17 cellular contexts compared by ENCODE assay signal in the genomic region with DNA sequence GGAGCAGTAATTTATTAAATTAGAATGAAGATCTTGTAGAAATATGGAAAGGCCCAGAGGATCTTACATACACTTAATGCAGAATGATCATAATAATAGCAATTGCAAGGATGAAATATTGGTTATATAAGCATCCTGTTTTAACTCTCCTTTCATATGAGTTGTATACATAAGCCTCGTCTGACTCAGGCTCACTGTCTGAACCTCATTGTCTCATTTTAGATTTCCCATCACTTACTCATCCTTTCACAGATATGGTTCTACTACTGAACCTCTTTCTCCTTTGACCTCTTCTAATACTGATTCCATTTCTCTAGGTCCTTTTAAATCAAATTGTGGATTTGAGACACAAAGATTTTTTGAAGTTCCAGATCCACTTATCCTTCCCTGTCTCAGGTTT.
"Had no signal": no experiment of that assay in that cellular context is flagged by ENCODE, and none has a peak within 500 bp of the region (broad histone marks: within the 10 kb centered on the region; RNA-seq: fewer than 3 reads in every experiment).

No MANE protein-coding gene starts in this region.

- FAIRE-seq: HTR-8/SVneo had no signal

- H3K27ac ChIP-seq: HL-60, RWPE1 had no signal

- DNase-seq: KBM-7, MM.1S, NCI-H1092 treated with DMSO at 0.1 percent for 48 hours, NCI-H1436, NCI-H1694, NCI-H187 treated with DMSO at 0.1 percent for 48 hours, NCI-H2029 treated with DMSO at 0.1 percent for 48 hours, NCI-H2227 treated with DMSO at 0.1 percent for 48 hours, NCI-H446, NCI-H510A, NCI-H524 treated with DMSO at 0.1 percent for 48 hours, NCI-H69, NCI-H774, SHP77 had no signal
